ENCODE assay signal across 1 cellular context in genomic region chr9:104899759-104900247, GRCh38.
TF ChIP-seq lines count a peak whose summit lies in the region.

No MANE protein-coding gene starts in this region.

TF ChIP-seq in HepG2, 621 proteins besides CTCF, POLR2A, EP300 and RAD21 (continued from another document and continues in another):
- peak; percentile 53 for TF ChIP-seq ZNF18 (CRISPR knock-in tag; IDR thresholded peaks at IDR 0.05; ENCODE audit: insufficient replicate concordance)
- TF ChIP-seq ARNTL (CRISPR knock-in tag; IDR thresholded peaks at IDR 0.05): peak; percentile 73; the same call in 1 of the 2 replicates
- peak; percentile 89 for TF ChIP-seq CREM (IDR thresholded peaks at IDR 0.05)
- no peak for TF ChIP-seq CREM (CRISPR knock-in tag; IDR thresholded peaks at IDR 0.05)
- peak; percentile 61; the same call in 1 of the 2 replicates for TF ChIP-seq ONECUT2 (CRISPR knock-in tag; IDR thresholded peaks at IDR 0.05)
- no peak for TF ChIP-seq FOXA1 (IDR thresholded peaks at IDR 0.05)
- TF ChIP-seq FOXA1 (CRISPR knock-in tag; IDR thresholded peaks at IDR 0.05): peak; percentile 68
- peak; percentile 46; the same call in 1 of the 2 replicates for TF ChIP-seq RBFOX2 (IDR thresholded peaks at IDR 0.05; ENCODE audit: low read depth, low read length)
- no peak for TF ChIP-seq SRSF1 (optimal IDR thresholded peaks at IDR 0.05; ENCODE audit: low read depth, low read length)
- no peak for TF ChIP-seq PREB (CRISPR knock-in tag; IDR thresholded peaks at IDR 0.05)
- peak; percentile 94 for TF ChIP-seq HDAC2 (CRISPR knock-in tag; IDR thresholded peaks at IDR 0.05)
- TF ChIP-seq ZHX2 (IDR thresholded peaks at IDR 0.05; ENCODE audit: low read depth): no peak
- TF ChIP-seq ZHX2 (CRISPR knock-in tag; IDR thresholded peaks at IDR 0.05; ENCODE audit: borderline replicate concordance): no peak
- 0 out of 2 replicates have a peak, but pooled peaks have one; percentile 14 for TF ChIP-seq ZNF430 (CRISPR knock-in tag; IDR thresholded peaks at IDR 0.05)
- no peak for TF ChIP-seq PRMT3 (CRISPR knock-in tag; IDR thresholded peaks at IDR 0.05; ENCODE audit: borderline replicate concordance, low read depth)
- TF ChIP-seq PITX1 (CRISPR knock-in tag; IDR thresholded peaks at IDR 0.05): peak; percentile 94
- peak; percentile 80 for TF ChIP-seq ZNF317 (CRISPR knock-in tag; IDR thresholded peaks at IDR 0.05)
- TF ChIP-seq ZNF776 (CRISPR knock-in tag; IDR thresholded peaks at IDR 0.05): no peak; the same call in 1 of the 2 replicates
- peak; percentile 98 for TF ChIP-seq AHDC1 (CRISPR knock-in tag; IDR thresholded peaks at IDR 0.05; ENCODE audit: borderline replicate concordance)
- TF ChIP-seq ZNF468 (CRISPR knock-in tag; IDR thresholded peaks at IDR 0.05): no peak
- TF ChIP-seq KLF15 (CRISPR knock-in tag; IDR thresholded peaks at IDR 0.05; ENCODE audit: borderline replicate concordance): no peak
- no peak for TF ChIP-seq ZNF432 (CRISPR knock-in tag; IDR thresholded peaks at IDR 0.05; ENCODE audit: borderline replicate concordance)
- 0 out of 2 replicates have a peak, but pooled peaks have one; percentile 42 for TF ChIP-seq CREB3 (CRISPR knock-in tag; IDR thresholded peaks at IDR 0.05)
- 0 out of 2 replicates have a peak, but pooled peaks have one; percentile 40 for TF ChIP-seq TOPORS (CRISPR knock-in tag; IDR thresholded peaks at IDR 0.05)
- TF ChIP-seq MTERF4 (CRISPR knock-in tag; IDR thresholded peaks at IDR 0.05): no peak
- TF ChIP-seq ZNF609 (CRISPR knock-in tag; IDR thresholded peaks at IDR 0.05; ENCODE audit: borderline replicate concordance): peak; percentile 72; the same call in 1 of the 2 replicates
- no peak; the same call in 1 of the 2 replicates for TF ChIP-seq POLR2AphosphoS5 (IDR thresholded peaks at IDR 0.05; ENCODE audit: low read depth, low read length)
- TF ChIP-seq TEAD3 (CRISPR knock-in tag; optimal IDR thresholded peaks at IDR 0.05; ENCODE audit: borderline replicate concordance): peak; percentile 89
- peak; percentile 75 for TF ChIP-seq THAP11 (CRISPR knock-in tag; IDR thresholded peaks at IDR 0.05)
- no peak for TF ChIP-seq CBX1 (IDR thresholded peaks at IDR 0.05; ENCODE audit: low read depth)
- no peak for TF ChIP-seq MBNL3 (CRISPR knock-in tag; conservative IDR thresholded peaks at IDR 0.05)
- no peak for TF ChIP-seq NFRKB (IDR thresholded peaks at IDR 0.05)
- TF ChIP-seq ZEB1 (IDR thresholded peaks at IDR 0.05; ENCODE audit: insufficient replicate concordance, low read depth): peak; percentile 27
- TF ChIP-seq MEIS2 (CRISPR knock-in tag; IDR thresholded peaks at IDR 0.05): peak; percentile 73; the same call in 1 of the 2 replicates
- TF ChIP-seq ZNF589 (CRISPR knock-in tag; conservative IDR thresholded peaks at IDR 0.05): 0 out of 2 replicates have a peak, but pooled peaks have one; percentile 30
- no peak for TF ChIP-seq TSC22D2 (CRISPR knock-in tag; IDR thresholded peaks at IDR 0.05; ENCODE audit: borderline replicate concordance)
- TF ChIP-seq DNMT3B (CRISPR knock-in tag; conservative IDR thresholded peaks at IDR 0.05): peak; percentile 43; the same call in 1 of the 2 replicates
- no peak for TF ChIP-seq ZNF615 (CRISPR knock-in tag; IDR thresholded peaks at IDR 0.05; ENCODE audit: borderline replicate concordance)
- TF ChIP-seq NAIF1 (CRISPR knock-in tag; IDR thresholded peaks at IDR 0.05; ENCODE audit: borderline replicate concordance): no peak
- peak; percentile 59; the same call in 1 of the 2 replicates for TF ChIP-seq ZNF232 (CRISPR knock-in tag; IDR thresholded peaks at IDR 0.05; ENCODE audit: borderline replicate concordance)
- 0 out of 2 replicates have a peak, but pooled peaks have one; percentile 75 for TF ChIP-seq ZNF780A (CRISPR knock-in tag; IDR thresholded peaks at IDR 0.05)
